In the genomic region with DNA sequence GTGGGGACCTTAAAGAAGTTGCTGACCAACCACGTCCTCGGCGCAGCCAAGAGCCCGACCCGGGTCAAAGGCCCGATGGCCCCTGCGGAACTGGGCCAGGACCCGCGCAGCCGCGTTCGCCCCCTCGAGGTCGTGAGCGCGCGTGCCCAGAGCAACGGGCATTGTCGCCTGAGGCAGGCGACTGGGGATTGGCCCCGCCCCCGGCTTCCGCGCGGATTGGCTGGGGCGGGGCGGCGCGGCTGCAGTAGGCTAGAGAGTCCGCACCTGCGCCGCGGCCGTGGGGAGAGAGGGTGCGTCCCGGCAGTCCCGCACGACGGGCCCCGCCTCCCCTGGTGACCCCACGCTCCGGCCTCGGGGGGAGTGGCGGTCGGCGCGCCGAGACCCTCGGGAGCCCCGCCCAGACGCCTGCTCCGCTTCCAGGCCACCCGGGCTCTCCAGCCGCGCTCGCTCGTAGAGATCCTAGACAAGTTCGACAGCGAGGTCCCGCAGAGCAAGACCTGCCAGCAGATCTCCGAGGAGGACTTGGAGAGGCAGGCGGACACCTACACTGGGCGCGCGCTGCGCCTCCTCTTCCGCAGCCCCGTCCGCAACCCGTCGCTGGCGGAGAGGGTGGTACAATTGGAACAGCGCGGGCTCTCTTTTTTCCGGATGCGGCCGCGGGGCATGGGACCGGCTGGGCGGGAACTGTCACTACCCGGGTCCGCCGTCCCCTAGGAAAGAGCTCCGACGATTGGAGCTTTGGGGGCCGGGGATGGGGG, we compare ENCODE assay signal across 1 cellular context.
TF ChIP-seq lines count a peak whose summit lies in the region.

No MANE protein-coding gene starts in this region.

TF ChIP-seq in HepG2, 621 proteins besides CTCF, POLR2A, EP300 and RAD21 (continued from another document and continues in another):
- TF ChIP-seq, protein P1, sequence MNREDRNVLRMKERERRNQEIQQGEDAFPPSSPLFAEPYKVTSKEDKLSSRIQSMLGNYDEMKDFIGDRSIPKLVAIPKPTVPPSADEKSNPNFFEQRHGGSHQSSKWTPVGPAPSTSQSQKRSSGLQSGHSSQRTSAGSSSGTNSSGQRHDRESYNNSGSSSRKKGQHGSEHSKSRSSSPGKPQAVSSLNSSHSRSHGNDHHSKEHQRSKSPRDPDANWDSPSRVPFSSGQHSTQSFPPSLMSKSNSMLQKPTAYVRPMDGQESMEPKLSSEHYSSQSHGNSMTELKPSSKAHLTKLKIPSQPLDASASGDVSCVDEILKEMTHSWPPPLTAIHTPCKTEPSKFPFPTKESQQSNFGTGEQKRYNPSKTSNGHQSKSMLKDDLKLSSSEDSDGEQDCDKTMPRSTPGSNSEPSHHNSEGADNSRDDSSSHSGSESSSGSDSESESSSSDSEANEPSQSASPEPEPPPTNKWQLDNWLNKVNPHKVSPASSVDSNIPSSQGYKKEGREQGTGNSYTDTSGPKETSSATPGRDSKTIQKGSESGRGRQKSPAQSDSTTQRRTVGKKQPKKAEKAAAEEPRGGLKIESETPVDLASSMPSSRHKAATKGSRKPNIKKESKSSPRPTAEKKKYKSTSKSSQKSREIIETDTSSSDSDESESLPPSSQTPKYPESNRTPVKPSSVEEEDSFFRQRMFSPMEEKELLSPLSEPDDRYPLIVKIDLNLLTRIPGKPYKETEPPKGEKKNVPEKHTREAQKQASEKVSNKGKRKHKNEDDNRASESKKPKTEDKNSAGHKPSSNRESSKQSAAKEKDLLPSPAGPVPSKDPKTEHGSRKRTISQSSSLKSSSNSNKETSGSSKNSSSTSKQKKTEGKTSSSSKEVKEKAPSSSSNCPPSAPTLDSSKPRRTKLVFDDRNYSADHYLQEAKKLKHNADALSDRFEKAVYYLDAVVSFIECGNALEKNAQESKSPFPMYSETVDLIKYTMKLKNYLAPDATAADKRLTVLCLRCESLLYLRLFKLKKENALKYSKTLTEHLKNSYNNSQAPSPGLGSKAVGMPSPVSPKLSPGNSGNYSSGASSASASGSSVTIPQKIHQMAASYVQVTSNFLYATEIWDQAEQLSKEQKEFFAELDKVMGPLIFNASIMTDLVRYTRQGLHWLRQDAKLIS (CRISPR knock-in tag; IDR thresholded peaks at IDR 0.05): no peak
- TF ChIP-seq GFI1 (CRISPR knock-in tag; IDR thresholded peaks at IDR 0.05; ENCODE audit: borderline replicate concordance) (peak; percentile 58), NR2F1 (CRISPR knock-in tag; IDR thresholded peaks at IDR 0.05) (no peak), TCF12 (IDR thresholded peaks at IDR 0.05) (no peak), TCF12 (CRISPR knock-in tag; IDR thresholded peaks at IDR 0.05) (no peak), SIN3B (IDR thresholded peaks at IDR 0.05; ENCODE audit: low read length) (no peak), MTF2 (CRISPR knock-in tag; IDR thresholded peaks at IDR 0.05; ENCODE audit: borderline replicate concordance) (no peak; the same call in 1 of the 2 replicates), ZBTB43 (CRISPR knock-in tag; conservative IDR thresholded peaks at IDR 0.05) (peak; percentile 32; the same call in 1 of the 2 replicates), ZEB1 (IDR thresholded peaks at IDR 0.05; ENCODE audit: insufficient replicate concordance, low read depth) (no peak), MYPOP (CRISPR knock-in tag; IDR thresholded peaks at IDR 0.05) (peak; percentile 36; the same call in 1 of the 2 replicates), ZFAT (CRISPR knock-in tag; conservative IDR thresholded peaks at IDR 0.05) (no peak), ZNF501 (CRISPR knock-in tag; IDR thresholded peaks at IDR 0.05) (peak; percentile 74; the same call in 1 of the 2 replicates), CHCHD3 (CRISPR knock-in tag; IDR thresholded peaks at IDR 0.05) (no peak), RBM39 (IDR thresholded peaks at IDR 0.05; ENCODE audit: low read depth, low read length, poor library complexity, severe bottlenecking) (no peak), MYNN (CRISPR knock-in tag; IDR thresholded peaks at IDR 0.05; ENCODE audit: low read depth) (no peak), GATAD1 (CRISPR knock-in tag; IDR thresholded peaks at IDR 0.05) (no peak), NONO (IDR thresholded peaks at IDR 0.05) (no peak), NONO (CRISPR knock-in tag; conservative IDR thresholded peaks at IDR 0.05) (peak; percentile 76), GATA4 (IDR thresholded peaks at IDR 0.05; ENCODE audit: borderline replicate concordance, low read depth) (no peak), FOXK2 (IDR thresholded peaks at IDR 0.05) (no peak), IRX3 (CRISPR knock-in tag; IDR thresholded peaks at IDR 0.05; ENCODE audit: borderline replicate concordance, low read depth) (no peak; the same call in none of the 2 replicates), MYC (CRISPR knock-in tag; IDR thresholded peaks at IDR 0.05; ENCODE audit: borderline replicate concordance) (peak; percentile 60), AGO1 (IDR thresholded peaks at IDR 0.05; ENCODE audit: low read depth, low read length, poor library complexity, severe bottlenecking) (peak; percentile 98), ZMAT3 (CRISPR knock-in tag; conservative IDR thresholded peaks at IDR 0.05) (no peak; the same call in 1 of the 2 replicates), ZNF746 (CRISPR knock-in tag; IDR thresholded peaks at IDR 0.05) (peak; percentile 78; the same call in 1 of the 2 replicates), BRD4 (CRISPR knock-in tag; IDR thresholded peaks at IDR 0.05) (no peak; the same call in 1 of the 2 replicates), CEBPG (CRISPR knock-in tag; IDR thresholded peaks at IDR 0.05) (no peak), ARID2 (CRISPR knock-in tag; IDR thresholded peaks at IDR 0.05; ENCODE audit: borderline replicate concordance) (peak; percentile 91; the same call in 1 of the 2 replicates), HNRNPH1 (optimal IDR thresholded peaks at IDR 0.05; ENCODE audit: low read depth, low read length) (no peak), MAFG (CRISPR knock-in tag; IDR thresholded peaks at IDR 0.05) (no peak), REXO4 (CRISPR knock-in tag; IDR thresholded peaks at IDR 0.05; ENCODE audit: borderline replicate concordance) (no peak), KMT2A (CRISPR knock-in tag; IDR thresholded peaks at IDR 0.05) (no peak), SRF (IDR thresholded peaks at IDR 0.05; ENCODE audit: low read depth, low read length) (no peak), TFDP1 (CRISPR knock-in tag; IDR thresholded peaks at IDR 0.05; ENCODE audit: borderline replicate concordance) (peak; percentile 58; the same call in 1 of the 2 replicates), ZNF496 (CRISPR knock-in tag; IDR thresholded peaks at IDR 0.05; ENCODE audit: insufficient replicate concordance) (no peak), FOXO4 (CRISPR knock-in tag; conservative IDR thresholded peaks at IDR 0.05) (no peak), NR2F2 (IDR thresholded peaks at IDR 0.05; ENCODE audit: borderline replicate concordance, low read depth) (peak; percentile 21; the same call in 1 of the 2 replicates), ZNF382 (CRISPR knock-in tag; IDR thresholded peaks at IDR 0.05; ENCODE audit: borderline replicate concordance) (no peak), ZFP41 (CRISPR knock-in tag; IDR thresholded peaks at IDR 0.05; ENCODE audit: borderline replicate concordance) (no peak), SALL1 (CRISPR knock-in tag; IDR thresholded peaks at IDR 0.05) (peak; percentile 59), ZNF567 (CRISPR knock-in tag; IDR thresholded peaks at IDR 0.05; ENCODE audit: borderline replicate concordance) (no peak), KLF6 (CRISPR knock-in tag; IDR thresholded peaks at IDR 0.05) (0 out of 2 replicates have a peak, but pooled peaks have one; percentile 47), TCF7 (IDR thresholded peaks at IDR 0.05; ENCODE audit: low read depth) (no peak), ZNF616 (CRISPR knock-in tag; IDR thresholded peaks at IDR 0.05; ENCODE audit: low read depth) (no peak), HIVEP1 (CRISPR knock-in tag; IDR thresholded peaks at IDR 0.05) (no peak), MLLT10 (CRISPR knock-in tag; IDR thresholded peaks at IDR 0.05) (no peak), SMYD3 (CRISPR knock-in tag; IDR thresholded peaks at IDR 0.05) (0 out of 2 replicates have a peak, but pooled peaks have one; percentile 14), ZNF205 (CRISPR knock-in tag; IDR thresholded peaks at IDR 0.05) (no peak), JARID2 (CRISPR knock-in tag; IDR thresholded peaks at IDR 0.05; ENCODE audit: insufficient replicate concordance) (no peak), ZNF329 (CRISPR knock-in tag; IDR thresholded peaks at IDR 0.05; ENCODE audit: low read depth) (peak; percentile 39; the same call in 1 of the 2 replicates)
- TF ChIP-seq, protein P2, sequence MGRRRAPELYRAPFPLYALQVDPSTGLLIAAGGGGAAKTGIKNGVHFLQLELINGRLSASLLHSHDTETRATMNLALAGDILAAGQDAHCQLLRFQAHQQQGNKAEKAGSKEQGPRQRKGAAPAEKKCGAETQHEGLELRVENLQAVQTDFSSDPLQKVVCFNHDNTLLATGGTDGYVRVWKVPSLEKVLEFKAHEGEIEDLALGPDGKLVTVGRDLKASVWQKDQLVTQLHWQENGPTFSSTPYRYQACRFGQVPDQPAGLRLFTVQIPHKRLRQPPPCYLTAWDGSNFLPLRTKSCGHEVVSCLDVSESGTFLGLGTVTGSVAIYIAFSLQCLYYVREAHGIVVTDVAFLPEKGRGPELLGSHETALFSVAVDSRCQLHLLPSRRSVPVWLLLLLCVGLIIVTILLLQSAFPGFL (CRISPR knock-in tag; IDR thresholded peaks at IDR 0.05): no peak
- TF ChIP-seq, protein P3, sequence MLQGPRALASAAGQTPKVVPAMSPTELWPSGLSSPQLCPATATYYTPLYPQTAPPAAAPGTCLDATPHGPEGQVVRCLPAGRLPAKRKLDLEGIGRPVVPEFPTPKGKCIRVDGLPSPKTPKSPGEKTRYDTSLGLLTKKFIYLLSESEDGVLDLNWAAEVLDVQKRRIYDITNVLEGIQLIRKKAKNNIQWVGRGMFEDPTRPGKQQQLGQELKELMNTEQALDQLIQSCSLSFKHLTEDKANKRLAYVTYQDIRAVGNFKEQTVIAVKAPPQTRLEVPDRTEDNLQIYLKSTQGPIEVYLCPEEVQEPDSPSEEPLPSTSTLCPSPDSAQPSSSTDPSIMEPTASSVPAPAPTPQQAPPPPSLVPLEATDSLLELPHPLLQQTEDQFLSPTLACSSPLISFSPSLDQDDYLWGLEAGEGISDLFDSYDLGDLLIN (CRISPR knock-in tag; IDR thresholded peaks at IDR 0.05; ENCODE audit: borderline replicate concordance): no peak
- TF ChIP-seq, protein P4, sequence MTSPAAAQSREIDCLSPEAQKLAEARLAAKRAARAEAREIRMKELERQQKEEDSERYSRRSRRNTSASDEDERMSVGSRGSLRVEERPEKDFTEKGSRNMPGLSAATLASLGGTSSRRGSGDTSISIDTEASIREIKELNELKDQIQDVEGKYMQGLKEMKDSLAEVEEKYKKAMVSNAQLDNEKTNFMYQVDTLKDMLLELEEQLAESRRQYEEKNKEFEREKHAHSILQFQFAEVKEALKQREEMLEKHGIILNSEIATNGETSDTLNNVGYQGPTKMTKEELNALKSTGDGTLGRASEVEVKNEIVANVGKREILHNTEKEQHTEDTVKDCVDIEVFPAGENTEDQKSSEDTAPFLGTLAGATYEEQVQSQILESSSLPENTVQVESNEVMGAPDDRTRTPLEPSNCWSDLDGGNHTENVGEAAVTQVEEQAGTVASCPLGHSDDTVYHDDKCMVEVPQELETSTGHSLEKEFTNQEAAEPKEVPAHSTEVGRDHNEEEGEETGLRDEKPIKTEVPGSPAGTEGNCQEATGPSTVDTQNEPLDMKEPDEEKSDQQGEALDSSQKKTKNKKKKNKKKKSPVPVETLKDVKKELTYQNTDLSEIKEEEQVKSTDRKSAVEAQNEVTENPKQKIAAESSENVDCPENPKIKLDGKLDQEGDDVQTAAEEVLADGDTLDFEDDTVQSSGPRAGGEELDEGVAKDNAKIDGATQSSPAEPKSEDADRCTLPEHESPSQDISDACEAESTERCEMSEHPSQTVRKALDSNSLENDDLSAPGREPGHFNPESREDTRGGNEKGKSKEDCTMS (CRISPR knock-in tag; conservative IDR thresholded peaks at IDR 0.05): no peak
- TF ChIP-seq, protein P5, sequence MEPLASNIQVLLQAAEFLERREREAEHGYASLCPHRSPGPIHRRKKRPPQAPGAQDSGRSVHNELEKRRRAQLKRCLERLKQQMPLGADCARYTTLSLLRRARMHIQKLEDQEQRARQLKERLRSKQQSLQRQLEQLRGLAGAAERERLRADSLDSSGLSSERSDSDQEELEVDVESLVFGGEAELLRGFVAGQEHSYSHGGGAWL (CRISPR knock-in tag; IDR thresholded peaks at IDR 0.05): no peak; the same call in 1 of the 2 replicates
- TF ChIP-seq, protein P6, sequence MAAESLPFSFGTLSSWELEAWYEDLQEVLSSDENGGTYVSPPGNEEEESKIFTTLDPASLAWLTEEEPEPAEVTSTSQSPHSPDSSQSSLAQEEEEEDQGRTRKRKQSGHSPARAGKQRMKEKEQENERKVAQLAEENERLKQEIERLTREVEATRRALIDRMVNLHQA (CRISPR knock-in tag; IDR thresholded peaks at IDR 0.05): no peak
